Comparison of ENCODE assay signal across 20 cellular contexts in the genomic region with DNA sequence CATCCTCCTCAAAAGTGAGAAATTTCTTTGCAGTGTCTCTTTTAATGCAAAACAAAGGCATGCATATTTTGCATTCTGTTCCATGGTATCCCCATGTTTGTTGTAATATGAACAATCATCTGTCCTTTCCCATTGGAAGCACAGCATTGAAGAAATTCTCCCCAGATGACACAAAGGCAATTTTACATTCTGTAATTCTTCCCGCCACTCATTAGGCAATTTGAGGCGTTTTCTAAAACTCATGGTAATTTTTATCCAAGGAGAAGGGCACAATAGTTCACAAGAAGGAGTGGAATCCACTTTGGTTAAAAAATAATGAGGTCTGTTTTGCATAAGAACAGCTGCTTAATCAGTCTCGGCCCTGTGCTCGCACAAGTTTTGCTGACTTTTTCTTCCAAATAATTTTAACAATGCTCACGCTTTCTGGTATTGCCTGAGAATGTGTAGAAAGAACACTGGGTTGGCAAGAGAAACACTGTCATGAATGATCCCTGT.
DNase-seq lines count a peak whose midpoint lies in the region; ATAC-seq and TF ChIP-seq lines count a peak whose summit lies in the region.
"Had no signal": no experiment of that assay in that cellular context is flagged by ENCODE, and none has a peak within 500 bp of the region (broad histone marks: within the 10 kb centered on the region; RNA-seq: fewer than 3 reads in every experiment).

No MANE protein-coding gene starts in this region.

- H3K79me2 ChIP-seq in GM23338 (replicated peaks; ENCODE audit: insufficient read depth) (no peaks in the 10 kb centered on the region), mesendoderm (ENCODE audit: control insufficient read depth, insufficient read depth, low read length) (no peaks in the 10 kb centered on the region)

- H2AK5ac ChIP-seq in mesendoderm (ENCODE audit: low read length), result no peak overlapping the region

- 47% methylated on average over 5 of the region's 5 CpGs for WGBS in HUES64
- WGBS in mesendoderm (ENCODE audit: extremely low coverage, insufficient coverage, low lambda C conversion rate), result no CpG with 5 or more reads among the region's 5 CpGs

- peaks cover 7% of the 10 kb centered on the region for H3K27me3 Mint-ChIP-seq in GM23338 (ENCODE audit: insufficient read depth, low read depth, poor library complexity)
- peaks cover 4% of the 10 kb centered on the region for H3K27me3 Mint-ChIP-seq in brain
- peaks cover 2 to 19% of the 10 kb centered on the region in 2 donors for H3K27me3 Mint-ChIP-seq in T-cell
- peaks cover 10% of the 10 kb centered on the region for H3K27me3 Mint-ChIP-seq in CD4-positive, alpha-beta T cell

- no peak overlapping the region for H2BK15ac ChIP-seq in mesendoderm (replicated peaks; ENCODE audit: low read depth)

- ATAC-seq in GM23338 (no peak), T-cell (replicated peaks in 1 of 4) (no peak)
- ATAC-seq in CD4-positive, alpha-beta T cell (ENCODE audit: poor library complexity), result no peak
- ATAC-seq: A549, HepG2 had no signal

- H3K27me3 ChIP-seq in GM23338 (ENCODE audit: insufficient read depth), result no peaks in the 10 kb centered on the region
- no peaks in the 10 kb centered on the region for H3K27me3 ChIP-seq in HUES64 (ENCODE audit: insufficient read depth, low read length)
- no peaks in the 10 kb centered on the region for H3K27me3 ChIP-seq in mesendoderm (ENCODE audit: insufficient read depth, low read length, poor library complexity)
- no peaks in the 10 kb centered on the region for H3K27me3 ChIP-seq in CD4-positive, alpha-beta T cell (ENCODE audit: control insufficient read depth, insufficient read depth, low read length)

- CTCF ChIA-PET in T-cell (lab: Charles Lee), result no interaction called here
- CTCF ChIA-PET in CD4-positive, alpha-beta T cell (lab: Charles Lee), result no interaction called here

- H3K4ac ChIP-seq in mesendoderm (ENCODE audit: low read depth, low read length), result no peak overlapping the region

- no peak overlapping the region for H3K9ac ChIP-seq in HUES64 (ENCODE audit: low read depth, low read length)
- H3K9ac ChIP-seq in mesendoderm (ENCODE audit: low read length), result no peak overlapping the region
- H3K9ac ChIP-seq: GM23248 had no signal

- no peaks in the 10 kb centered on the region for H4K20me1 ChIP-seq in GM23338 (replicated peaks; ENCODE audit: insufficient read depth)

- no peak overlapping the region for H3K18ac ChIP-seq in mesendoderm (ENCODE audit: low read length)

- H3K36me3 Mint-ChIP-seq in GM23338 (ENCODE audit: low read depth), result peaks cover 21% of the 10 kb centered on the region
- H3K36me3 Mint-ChIP-seq in brain, result no peaks in the 10 kb centered on the region
- no peaks in the 10 kb centered on the region for H3K36me3 Mint-ChIP-seq in T-cell
- no peaks in the 10 kb centered on the region for H3K36me3 Mint-ChIP-seq in CD4-positive, alpha-beta T cell (ENCODE audit: low read depth)
- H3K36me3 Mint-ChIP-seq: CD4-positive, alpha-beta memory T cell had no signal

- H3K4me3 ChIP-seq in GM23338 (0 out of 2 replicates have a peak overlapping the region, but pooled peaks have one; percentile 13), HUES64 (ENCODE audit: low read length) (no peak overlapping the region), mesendoderm (ENCODE audit: low read length) (no peak overlapping the region)
- H3K4me3 ChIP-seq: A549, GM23248 had no signal

- no peak overlapping the region for H3K56ac ChIP-seq in mesendoderm (ENCODE audit: low read length)

- H2BK120ac ChIP-seq in mesendoderm (ENCODE audit: low read depth, low read length), result no peak overlapping the region

- no peak overlapping the region for H4K8ac ChIP-seq in mesendoderm (ENCODE audit: low read depth, low read length)

- TF ChIP-seq CTCF in GM23338 (conservative IDR thresholded peaks at IDR 0.05; ENCODE audit: low read depth in 2 of 2) (no peak), brain (conservative IDR thresholded peaks at IDR 0.05) (no peak)
- no peak for TF ChIP-seq CTCF in CD4-positive, alpha-beta T cell (IDR thresholded peaks at IDR 0.05)

- H3K36me3 ChIP-seq in GM23338 (ENCODE audit: insufficient read depth) (no peaks in the 10 kb centered on the region), HUES64 (ENCODE audit: insufficient read depth, low read length) (no peaks in the 10 kb centered on the region), mesendoderm (ENCODE audit: control insufficient read depth, insufficient read depth, low read length) (no peaks in the 10 kb centered on the region)

- peaks cover 22% of the 10 kb centered on the region for H3K9me3 Mint-ChIP-seq in GM23338
- peaks cover 0 to 17% (median 3%) of the 10 kb centered on the region in 5 experiments for H3K9me3 Mint-ChIP-seq in brain
- no peaks in the 10 kb centered on the region for H3K9me3 Mint-ChIP-seq in T-cell
- no peaks in the 10 kb centered on the region for H3K9me3 Mint-ChIP-seq in CD4-positive, alpha-beta T cell

- POLR2A ChIA-PET in T-cell (lab: Charles Lee), result no interaction called here
- POLR2A ChIA-PET in CD4-positive, alpha-beta T cell (lab: Charles Lee), result no interaction called here

- no peak overlapping the region for H3K23ac ChIP-seq in mesendoderm (ENCODE audit: low read length)

- H3K79me1 ChIP-seq in mesendoderm (ENCODE audit: low read length), result no peaks in the 10 kb centered on the region

- H3K9me3 ChIP-seq in HUES64 (ENCODE audit: insufficient read depth, low read depth, low read length), result 0 out of 2 replicates have a peak, but pooled peaks cover 3% of the 10 kb centered on the region
- H3K9me3 ChIP-seq in CD4-positive, alpha-beta T cell (ENCODE audit: control insufficient read depth, low read length), result no peaks in the 10 kb centered on the region
- H3K9me3 ChIP-seq: A549 had no signal

- no peaks in the 10 kb centered on the region for H3F3A ChIP-seq in GM23338 (replicated peaks; ENCODE audit: low read depth)

- no peak overlapping the region for H2BK5ac ChIP-seq in mesendoderm (ENCODE audit: low read length)

- H3K9me2 ChIP-seq in GM23338 (ENCODE audit: insufficient read depth), result peaks cover 7% of the 10 kb centered on the region

- H3K4me1 ChIP-seq in GM23338 (ENCODE audit: insufficient read depth) (peaks cover 39% of the 10 kb centered on the region), HUES64 (ENCODE audit: insufficient read depth, low read length) (peaks cover 26% of the 10 kb centered on the region), mesendoderm (ENCODE audit: control insufficient read depth, low read depth, low read length) (peaks cover 9% of the 10 kb centered on the region)
- H3K4me1 ChIP-seq: A549 had no signal

- no peak overlapping the region for H2AFZ ChIP-seq in GM23338
- H2AFZ ChIP-seq: GM23248 had no signal

- no peak overlapping the region for H4K5ac ChIP-seq in mesendoderm (ENCODE audit: low read length)

- H3K4me2 ChIP-seq in GM23338 (peak overlapping the region; percentile 33), mesendoderm (ENCODE audit: low read length) (no peak overlapping the region)
- H3K4me2 ChIP-seq: A549 had no signal

- H3K27ac ChIP-seq in GM23338 (ENCODE audit: low read depth) (peak overlapping the region; percentile 83; the same call in 1 of the 2 replicates), HUES64 (ENCODE audit: low read depth, low read length) (peak overlapping the region; percentile 9; the same call in 1 of the 2 replicates), mesendoderm (ENCODE audit: low read depth, low read length) (peak overlapping the region; percentile 51)
- no peak overlapping the region for H3K27ac ChIP-seq in CD4-positive, alpha-beta T cell (ENCODE audit: low read depth, low read length)
- H3K27ac ChIP-seq: 22Rv1, A549, C4-2B, GM23248 had no signal

- intact Hi-C loops in CD4-positive, alpha-beta T cell (cut with DNase I, micrococcal nuclease), result no loop called here

- H3K27ac Mint-ChIP-seq in GM23338, result no peak overlapping the region
- peak overlapping the region in 3 of 5 experiments; percentile 47 to 89 (median 77) for H3K27ac Mint-ChIP-seq in brain
- no peak overlapping the region for H3K27ac Mint-ChIP-seq in T-cell
- H3K27ac Mint-ChIP-seq in CD4-positive, alpha-beta T cell, result no peak overlapping the region
- H3K27ac Mint-ChIP-seq: CD4-positive, alpha-beta memory T cell; IgD-negative memory B cell had no signal

- DNase-seq in GM23338 (ENCODE audit: low spot score), result peak; percentile 5
- peak; percentile 53 for DNase-seq in mesendoderm
- DNase-seq in T-cell, result no peak
- DNase-seq in GM19240 (ENCODE audit: insufficient read length, low spot score), result no peak
- no peak for DNase-seq in NCI-H2081 (lab: John Stamatoyannopoulos, UW)
- no peak for DNase-seq in CD4-positive, alpha-beta T cell
- DNase-seq: AML-193; CD4-positive, alpha-beta memory T cell; DMS79 treated with DMSO at 0.1 percent for 48 hours; GF-D8; GM23248; H7; KBM-7 had no signal

- H3K4me1 Mint-ChIP-seq in GM23338 (peaks cover 40% of the 10 kb centered on the region), brain (peaks cover 83% of the 10 kb centered on the region), T-cell (no peaks in the 10 kb centered on the region)
- no peaks in the 10 kb centered on the region for H3K4me1 Mint-ChIP-seq in CD4-positive, alpha-beta T cell (ENCODE audit: low read depth)
- H3K4me1 Mint-ChIP-seq: CD4-positive, alpha-beta memory T cell; IgD-negative memory B cell had no signal

- H3K4me3 Mint-ChIP-seq in GM23338 (no peak overlapping the region), brain (peak overlapping the region in 1 of 5 experiments; percentile 32), T-cell (no peak overlapping the region)
- no peak overlapping the region for H3K4me3 Mint-ChIP-seq in CD4-positive, alpha-beta T cell
- H3K4me3 Mint-ChIP-seq: CD4-positive, alpha-beta memory T cell; IgD-negative memory B cell had no signal

Comparison
In these comparisons a context has a peak if more than half of its experiments do, and no peak if none do; other contexts are left out.
1. DNase-seq: peak in GM23338 (single experiment) and mesendoderm (single experiment); none in T-cell (0 of 34), GM19240 (single experiment), NCI-H2081 (0 of 2) and CD4-positive, alpha-beta T cell (0 of 10).
2. H3K27ac Mint-ChIP-seq: peak in brain (3 of 5); none in GM23338 (single experiment), T-cell (0 of 2) and CD4-positive, alpha-beta T cell (single experiment).